ENCODE assay signal across 10 cellular contexts in the genomic region with DNA sequence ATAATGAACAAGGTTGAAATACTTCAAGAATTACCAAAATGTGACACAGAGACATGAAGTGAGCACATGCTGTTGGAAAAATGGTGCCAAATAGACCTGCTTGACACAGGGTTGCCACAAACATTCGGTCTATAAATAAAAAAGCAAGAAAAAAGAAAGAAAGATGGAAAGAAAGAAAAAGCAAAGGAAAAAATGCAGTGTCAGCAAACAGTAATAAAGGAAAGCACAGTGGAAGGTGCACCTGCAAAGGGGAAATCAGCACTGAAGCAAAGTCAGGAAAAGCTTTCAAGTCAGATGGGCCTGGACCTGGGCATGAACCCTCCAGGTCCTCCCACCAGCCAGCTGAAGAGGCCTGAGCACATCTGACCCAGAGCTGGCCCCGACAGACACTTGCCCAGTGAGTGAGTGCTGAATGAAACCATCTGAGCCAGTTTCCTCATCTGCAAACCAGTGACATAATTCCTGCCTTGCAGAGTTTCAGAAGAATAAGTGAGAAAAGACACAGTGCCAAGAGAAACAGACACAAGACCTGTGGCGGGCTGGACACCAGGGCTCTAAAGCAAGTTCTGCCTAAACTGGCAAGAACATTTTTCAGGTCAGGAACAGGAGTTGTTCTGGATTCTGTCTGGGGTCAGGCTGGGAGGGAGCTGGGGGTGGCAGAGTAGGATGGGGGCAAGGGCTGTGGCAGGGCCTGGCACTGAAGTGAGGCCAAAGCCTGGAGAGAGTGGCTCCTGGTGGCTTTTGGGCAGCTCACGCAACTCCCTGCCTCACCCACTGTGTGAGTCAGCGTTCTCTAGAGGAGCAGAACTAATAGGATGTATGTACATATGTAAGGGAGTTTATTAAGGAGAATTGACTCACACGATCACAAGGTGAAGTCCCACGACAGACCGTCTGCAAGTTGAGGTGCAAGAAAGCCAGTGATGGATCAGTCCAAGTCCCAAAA. TPM values are rescaled to one million over a fixed set of nuclear protein-coding genes. Genes with fewer than 3 reads are reported as not detected.
DNase-seq lines count a peak whose midpoint lies in the region; ATAC-seq and TF ChIP-seq lines count a peak whose summit lies in the region.
"Had no signal": no experiment of that assay in that cellular context is flagged by ENCODE, and none has a peak within 500 bp of the region (broad histone marks: within the 10 kb centered on the region; RNA-seq: fewer than 3 reads in every experiment).

No MANE protein-coding gene starts in this region.

- no peak overlapping the region for H3K4me3 Mint-ChIP-seq in dendritic cell treated with granulocyte-macrophage colony-stimulating factor and Interleukin-4, amounts not matched to agents 40 ng/mL and 50 ng/mL, for 4 days
- peak overlapping the region in 1 of 10 donors; percentile 40 for H3K4me3 Mint-ChIP-seq in naive thymus-derived CD8-positive, alpha-beta T cell
- H3K4me3 Mint-ChIP-seq in activated T-helper 1 cell treated with anti-CD3 and anti-CD28 coated beads, Interleukin-12 subunit alpha, Interleukin-12 subunit beta, Interleukin-2, Interleukin-4 antibody, amounts not matched to agents 30 ng/mL and 10 ng/mL and 1 ng/mL, durations not matched to agents 14 hours and 24 hours and 36 hours = no peak overlapping the region
- H3K4me3 Mint-ChIP-seq: T-helper 1 cell treated with Interleukin-12 subunit alpha and Interleukin-12 subunit beta and Interleukin-4 antibody, amounts not matched to agents 30 μg/mL and 1 μg/mL, for 36 hours had no signal

- H3K4me2 ChIP-seq in PC-3 (ENCODE audit: low read length) = peak overlapping the region; percentile 33

- H3K9me3 ChIP-seq in PC-3 (ENCODE audit: low read length) = no peaks in the 10 kb centered on the region

- POLR2A ChIA-PET in PC-3 (lab: Charles Lee; ENCODE audit: unreplicated experiment) = no interaction called here
- POLR2A ChIA-PET in naive thymus-derived CD8-positive, alpha-beta T cell (lab: Charles Lee) = interaction anchor here (0.5 to 0.9 kb wide), 3 partner anchors 10 to 800 kb away, joined by 3 to 4 read pairs (median 4); no protein-coding TSS in a partner anchor

- H3K27ac ChIP-seq in PC-3 (ENCODE audit: low read length) = peak overlapping the region; percentile 69

- H3F3A ChIP-seq in PC-3 (ENCODE audit: low read length, unreplicated experiment) = no peaks in the 10 kb centered on the region

- H3K27ac Mint-ChIP-seq in dendritic cell treated with granulocyte-macrophage colony-stimulating factor and Interleukin-4, amounts not matched to agents 40 ng/mL and 50 ng/mL, for 4 days = peak overlapping the region; percentile 55
- H3K27ac Mint-ChIP-seq in naive thymus-derived CD8-positive, alpha-beta T cell = peak overlapping the region in 9 of 10 donors; percentile 48 to 86 (median 80)
- H3K27ac Mint-ChIP-seq in activated T-helper 1 cell treated with anti-CD3 and anti-CD28 coated beads, Interleukin-12 subunit alpha, Interleukin-12 subunit beta, Interleukin-2, Interleukin-4 antibody, amounts not matched to agents 30 ng/mL and 10 ng/mL and 1 ng/mL, durations not matched to agents 14 hours and 24 hours and 36 hours = no peak overlapping the region
- H3K27ac Mint-ChIP-seq: T-helper 1 cell treated with Interleukin-12 subunit alpha and Interleukin-12 subunit beta and Interleukin-4 antibody, amounts not matched to agents 30 μg/mL and 1 μg/mL, for 36 hours had no signal

- TF ChIP-seq CTCF in PC-3 (conservative IDR thresholded peaks at IDR 0.05; ENCODE audit: low read depth, low read length) = no peak

- no TSS peak for BruUV-seq in PC-3 (replicated peaks; lab: Mats Ljungman, UMichigan)

- H2AFZ ChIP-seq in PC-3 (ENCODE audit: low read length) = peak overlapping the region; percentile 36; the same call in 1 of the 2 replicates

- H3K79me2 ChIP-seq in PC-3 (ENCODE audit: low read length) = no peaks in the 10 kb centered on the region

- peak; percentile 98 for ATAC-seq in PC-3
- ATAC-seq in naive thymus-derived CD8-positive, alpha-beta T cell = no peak
- ATAC-seq in GM21360 (IDR thresholded peaks at IDR 0.05; ENCODE audit: unreplicated experiment) = no peak

- no peak overlapping the region for H3K4me3 ChIP-seq in PC-3 (ENCODE audit: low read length)

- no peaks in the 10 kb centered on the region for H3K27me3 Mint-ChIP-seq in dendritic cell treated with granulocyte-macrophage colony-stimulating factor and Interleukin-4, amounts not matched to agents 40 ng/mL and 50 ng/mL, for 4 days
- H3K27me3 Mint-ChIP-seq in naive thymus-derived CD8-positive, alpha-beta T cell = no peaks in the 10 kb centered on the region
- H3K27me3 Mint-ChIP-seq in activated T-helper 1 cell treated with anti-CD3 and anti-CD28 coated beads, Interleukin-12 subunit alpha, Interleukin-12 subunit beta, Interleukin-2, Interleukin-4 antibody, amounts not matched to agents 30 ng/mL and 10 ng/mL and 1 ng/mL, durations not matched to agents 14 hours and 24 hours and 36 hours (ENCODE audit: insufficient read depth) = no peaks in the 10 kb centered on the region

- peaks cover 16% of the 10 kb centered on the region for H3K4me1 ChIP-seq in PC-3 (ENCODE audit: insufficient read depth, low read length)

- H4K20me1 ChIP-seq in PC-3 (ENCODE audit: low read length) = no peaks in the 10 kb centered on the region

- H3K9ac ChIP-seq in PC-3 (ENCODE audit: low read length) = peak overlapping the region; percentile 12; the same call in 1 of the 2 replicates

- peak; percentile 65 for DNase-seq in ELR (ENCODE audit: low read depth)
- peak; percentile 85 for DNase-seq in PC-3
- DNase-seq in naive thymus-derived CD8-positive, alpha-beta T cell = no peak
- DNase-seq in activated T-helper 1 cell treated with anti-CD3 and anti-CD28 coated beads, Interleukin-12 subunit alpha, Interleukin-12 subunit beta, Interleukin-2, Interleukin-4 antibody, amounts not matched to agents 30 ng/mL and 10 ng/mL and 1 ng/mL, durations not matched to agents 14 hours and 24 hours and 36 hours (ENCODE audit: low spot score) = no peak
- DNase-seq in GM03348 (ENCODE audit: low spot score) = no peak
- DNase-seq: kidney glomerular epithelial cell had no signal

- peaks cover 68% of the 10 kb centered on the region for H3K4me1 Mint-ChIP-seq in dendritic cell treated with granulocyte-macrophage colony-stimulating factor and Interleukin-4, amounts not matched to agents 40 ng/mL and 50 ng/mL, for 4 days (ENCODE audit: low read depth)
- H3K4me1 Mint-ChIP-seq in naive thymus-derived CD8-positive, alpha-beta T cell = peaks cover 43 to 85% (median 73%) of the 10 kb centered on the region in 4 donors
- peaks cover 45% of the 10 kb centered on the region for H3K4me1 Mint-ChIP-seq in activated T-helper 1 cell treated with anti-CD3 and anti-CD28 coated beads, Interleukin-12 subunit alpha, Interleukin-12 subunit beta, Interleukin-2, Interleukin-4 antibody, amounts not matched to agents 30 ng/mL and 10 ng/mL and 1 ng/mL, durations not matched to agents 14 hours and 24 hours and 36 hours (ENCODE audit: low read depth)

- intact Hi-C loops in PC-3 (cut with micrococcal nuclease) = no loop called here
- intact Hi-C loops in dendritic cell treated with granulocyte-macrophage colony-stimulating factor and Interleukin-4, amounts not matched to agents 40 ng/mL and 50 ng/mL, for 4 days (cut with micrococcal nuclease) = no loop called here
- intact Hi-C loops in activated T-helper 1 cell treated with anti-CD3 and anti-CD28 coated beads, Interleukin-12 subunit alpha, Interleukin-12 subunit beta, Interleukin-2, Interleukin-4 antibody, amounts not matched to agents 30 ng/mL and 10 ng/mL and 1 ng/mL, durations not matched to agents 14 hours and 24 hours and 36 hours (cut with micrococcal nuclease) = no loop called here

- H3K36me3 Mint-ChIP-seq in dendritic cell treated with granulocyte-macrophage colony-stimulating factor and Interleukin-4, amounts not matched to agents 40 ng/mL and 50 ng/mL, for 4 days (ENCODE audit: low read depth) = peaks cover 43% of the 10 kb centered on the region
- peaks cover 0 to 13% (median 0%) of the 10 kb centered on the region in 3 donors for H3K36me3 Mint-ChIP-seq in naive thymus-derived CD8-positive, alpha-beta T cell
- peaks cover 21% of the 10 kb centered on the region for H3K36me3 Mint-ChIP-seq in activated T-helper 1 cell treated with anti-CD3 and anti-CD28 coated beads, Interleukin-12 subunit alpha, Interleukin-12 subunit beta, Interleukin-2, Interleukin-4 antibody, amounts not matched to agents 30 ng/mL and 10 ng/mL and 1 ng/mL, durations not matched to agents 14 hours and 24 hours and 36 hours (ENCODE audit: low read depth)

- CTCF ChIA-PET in PC-3 (lab: Charles Lee) = interaction anchor here (1.0 kb wide), 1 partner anchor 11 kb away, joined by 4 read pairs; no protein-coding TSS in a partner anchor

- H3K36me3 ChIP-seq in PC-3 (ENCODE audit: low read depth, low read length) = no peaks in the 10 kb centered on the region

- no peaks in the 10 kb centered on the region for H3K27me3 ChIP-seq in PC-3 (ENCODE audit: low read length)

- no peaks in the 10 kb centered on the region for H3K9me3 Mint-ChIP-seq in dendritic cell treated with granulocyte-macrophage colony-stimulating factor and Interleukin-4, amounts not matched to agents 40 ng/mL and 50 ng/mL, for 4 days
- H3K9me3 Mint-ChIP-seq in naive thymus-derived CD8-positive, alpha-beta T cell = no peaks in the 10 kb centered on the region
- H3K9me3 Mint-ChIP-seq in activated T-helper 1 cell treated with anti-CD3 and anti-CD28 coated beads, Interleukin-12 subunit alpha, Interleukin-12 subunit beta, Interleukin-2, Interleukin-4 antibody, amounts not matched to agents 30 ng/mL and 10 ng/mL and 1 ng/mL, durations not matched to agents 14 hours and 24 hours and 36 hours = no peaks in the 10 kb centered on the region
- H3K9me3 Mint-ChIP-seq: T-helper 1 cell treated with Interleukin-12 subunit alpha and Interleukin-12 subunit beta and Interleukin-4 antibody, amounts not matched to agents 30 μg/mL and 1 μg/mL, for 36 hours had no signal

- no peaks in the 10 kb centered on the region for H3K9me2 ChIP-seq in PC-3 (replicated peaks; ENCODE audit: low read length)

RNA-seq across cellular contexts. Expression of gene MICB, which starts 23.9 kb away (rescaled TPM):
- total RNA-seq in PC-3 (2014; rRNA removed) = 25.6 and 32.9 TPM in 2 replicates
- total RNA-seq in naive thymus-derived CD8-positive, alpha-beta T cell = 10 to 100 TPM; 12.3 to 13.8 TPM
- 1 to 10 TPM; 3.3 to 4.7 (median 3.8) TPM for polyA plus RNA-seq in naive thymus-derived CD8-positive, alpha-beta T cell
- total RNA-seq in activated T-helper 1 cell treated with anti-CD3 and anti-CD28 coated beads, Interleukin-12 subunit alpha, Interleukin-12 subunit beta, Interleukin-2, Interleukin-4 antibody, amounts not matched to agents 30 ng/mL and 10 ng/mL and 1 ng/mL, durations not matched to agents 14 hours and 24 hours and 36 hours = 36.1 and 37.5 TPM in 2 replicates

RNA-seq across cellular contexts. Expression of gene MCCD1, which starts 54.7 kb away (rescaled TPM):
- total RNA-seq in PC-3 (2014; rRNA removed) = not detected in 2 replicates
- total RNA-seq in naive thymus-derived CD8-positive, alpha-beta T cell = not detected
- not detected for polyA plus RNA-seq in naive thymus-derived CD8-positive, alpha-beta T cell
- not detected in 2 replicates for total RNA-seq in activated T-helper 1 cell treated with anti-CD3 and anti-CD28 coated beads, Interleukin-12 subunit alpha, Interleukin-12 subunit beta, Interleukin-2, Interleukin-4 antibody, amounts not matched to agents 30 ng/mL and 10 ng/mL and 1 ng/mL, durations not matched to agents 14 hours and 24 hours and 36 hours
- total RNA-seq: pulmonary artery endothelial cell had no signal

Comparison
In these comparisons a context has a peak if more than half of its experiments do, and no peak if none do; other contexts are left out.
1. DNase-seq: peak in ELR (single experiment) and PC-3 (single experiment); none in naive thymus-derived CD8-positive, alpha-beta T cell (0 of 10), activated T-helper 1 cell treated with anti-CD3 and anti-CD28 coated beads, Interleukin-12 subunit alpha, Interleukin-12 subunit beta, Interleukin-2, Interleukin-4 antibody, amounts not matched to agents 30 ng/mL and 10 ng/mL and 1 ng/mL, durations not matched to agents 14 hours and 24 hours and 36 hours (single experiment) and GM03348 (single experiment).